Comparison of ENCODE assay signal across 24 cellular contexts in the genomic region with DNA sequence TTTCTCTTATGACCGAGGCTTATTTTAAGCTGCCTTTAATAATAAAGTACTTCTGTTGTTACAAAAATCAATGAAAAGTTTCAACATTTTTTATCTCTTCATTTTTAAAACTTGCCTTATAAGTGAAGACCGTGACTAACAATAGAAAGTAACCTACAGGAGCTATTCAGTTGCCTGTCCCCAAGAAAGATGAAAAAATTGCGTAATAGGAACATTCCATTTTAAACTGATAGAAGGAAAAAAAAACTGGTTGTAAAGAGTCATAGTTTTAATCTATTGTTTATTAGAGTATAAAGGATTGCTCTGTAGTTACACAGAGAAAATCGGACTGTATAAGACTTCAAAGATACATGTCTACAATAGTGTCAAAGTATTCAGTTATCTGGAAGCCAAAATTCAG.
DNase-seq lines count a peak whose midpoint lies in the region; ATAC-seq, FAIRE-seq and TF ChIP-seq lines count a peak whose summit lies in the region.
"Had no signal": no experiment of that assay in that cellular context is flagged by ENCODE, and none has a peak within 500 bp of the region (broad histone marks: within the 10 kb centered on the region; RNA-seq: fewer than 3 reads in every experiment).

No MANE protein-coding gene starts in this region.

- intact Hi-C loops in HepG2 (cut with micrococcal nuclease; ENCODE audit: unreplicated experiment) = no loop called here
- intact Hi-C loops in right lobe of liver (cut with DNase I) = no loop called here
- intact Hi-C loops in adrenal gland (cut with DNase I) = no loop called here
- intact Hi-C loops in uterus (cut with DNase I; ENCODE audit: low total_unique reads) = no loop called here

- no peak overlapping the region for H3K9ac ChIP-seq in HepG2 (ENCODE audit: insufficient read depth, low read depth, low read length)
- H3K9ac ChIP-seq: SK-N-SH had no signal

- H2AFZ ChIP-seq in HepG2 (ENCODE audit: low read length) = no peak overlapping the region
- H2AFZ ChIP-seq: hepatocyte had no signal

- ATAC-seq in HepG2 (no peak), right lobe of liver (no peak), HG03095 (IDR thresholded peaks at IDR 0.05; ENCODE audit: unreplicated experiment) (no peak)
- ATAC-seq: activated naive CD4-positive, alpha-beta T cell treated with anti-CD3 and anti-CD28 coated beads, Interleukin-2, amount 50 U/mL, for 72 hours; left lobe of liver; stimulated activated effector memory CD8-positive, alpha-beta T cell treated with anti-CD3 and anti-CD28 coated beads, Interleukin-12 subunit alpha, Interleukin-12 subunit beta, amount 100 ng/mL, for 72 hours had no signal

- TF ChIP-seq RAD21 in HepG2 (CRISPR knock-in tag; IDR thresholded peaks at IDR 0.05) = no peak

- H3K9me3 ChIP-seq in HepG2 (ENCODE audit: low read length) = no peaks in the 10 kb centered on the region
- H3K9me3 ChIP-seq in right lobe of liver = no peaks in the 10 kb centered on the region
- H3K9me3 ChIP-seq in adrenal gland (replicated peaks in 1 of 3) = no peaks in the 10 kb centered on the region
- H3K9me3 ChIP-seq in uterus = no peaks in the 10 kb centered on the region
- H3K9me3 ChIP-seq: Caco-2, SK-N-SH, suprapubic skin had no signal

- H3K79me2 ChIP-seq in HepG2 (ENCODE audit: insufficient read depth, low read length) = no peaks in the 10 kb centered on the region
- H3K79me2 ChIP-seq: hepatocyte had no signal

- H4K20me1 ChIP-seq in HepG2 (ENCODE audit: insufficient read depth, low read length) = no peaks in the 10 kb centered on the region

- WGBS in HepG2 (ENCODE audit: low lambda C conversion rate) = 92% methylated on average over 4 of the region's 4 CpGs
- 66% methylated on average over 4 of the region's 4 CpGs for WGBS in right lobe of liver (ENCODE audit: insufficient coverage, low coverage, low lambda C conversion rate, missing lambda C conversion rate)
- 37 to 55% (median 45%) methylated on average over 4 of the region's 4 CpGs for WGBS in adrenal gland, 4 donors

- TF ChIP-seq EP300 in HepG2 (IDR thresholded peaks at IDR 0.05; ENCODE audit: low read depth in 2 of 2, low read length in 2 of 2) = no peak
- TF ChIP-seq EP300 in HepG2 (CRISPR knock-in tag; IDR thresholded peaks at IDR 0.05; ENCODE audit: borderline replicate concordance) = no peak

- DNase-seq in HepG2 (ENCODE audit: low spot score) (no peak), right lobe of liver (no peak), adrenal gland (no peak), fibroblast of mammary gland (ENCODE audit: low read depth) (peak; percentile 44), uterus (no peak), NCI-H82 treated with DMSO at 0.1 percent for 48 hours (lab: John Stamatoyannopoulos, UW; ENCODE audit: unreplicated experiment) (no peak)
- no peak for DNase-seq in activated CD8-positive, alpha-beta memory T cell treated with anti-CD3 and anti-CD28 coated beads, Interleukin-2, amount 50 U/mL, for 4 hours
- DNase-seq: Caco-2, naive B cell, NCI-H1694 treated with DMSO at 0.1 percent for 48 hours, NCI-H2171, NCI-H524, RPMI8226, SK-N-SH, WERI-Rb-1 had no signal

- no peak overlapping the region for H3K4me2 ChIP-seq in HepG2 (ENCODE audit: low read depth, low read length)
- H3K4me2 ChIP-seq: hepatocyte, SK-N-SH had no signal

- peaks cover 2 to 13% of the 10 kb centered on the region in 2 experiments; a peak in 2 of 5 replicates for H3K36me3 ChIP-seq in HepG2 (replicated peaks in 1 of 2; ENCODE audit: control insufficient read depth in 1 of 2, insufficient read depth in 2 of 2, low read length in 2 of 2)
- H3K36me3 ChIP-seq in right lobe of liver = no peaks in the 10 kb centered on the region
- peaks cover 0 to 8% of the 10 kb centered on the region in 2 donors for H3K36me3 ChIP-seq in adrenal gland (replicated peaks in 1 of 2)
- no peaks in the 10 kb centered on the region for H3K36me3 ChIP-seq in uterus

- TF ChIP-seq CTCF in HepG2 (CRISPR knock-in tag; IDR thresholded peaks at IDR 0.05) (no peak), right lobe of liver (IDR thresholded peaks at IDR 0.05) (no peak), adrenal gland (IDR thresholded peaks at IDR 0.05) (no peak), fibroblast of mammary gland (conservative IDR thresholded peaks at IDR 0.05; ENCODE audit: control insufficient read depth, insufficient read depth, low read depth, low read length) (no peak), uterus (IDR thresholded peaks at IDR 0.05) (no peak)

- BruUV-seq in HepG2 (replicated peaks; lab: Mats Ljungman, UMichigan) = no TSS peak

- no peak for FAIRE-seq in HepG2 (lab: Jason Lieb, UNC)
- FAIRE-seq: A204.1, frontal cortex, urothelium cell line had no signal

- TF ChIP-seq POLR2A in HepG2 (IDR thresholded peaks at IDR 0.05; ENCODE audit: insufficient read depth in 1 of 2, low read depth in 2 of 2, low read length in 2 of 2) (no peak), right lobe of liver (IDR thresholded peaks at IDR 0.05) (no peak), adrenal gland (IDR thresholded peaks at IDR 0.05) (no peak), uterus (IDR thresholded peaks at IDR 0.05) (no peak)

- CTCF ChIA-PET in HepG2 (lab: Yijun Ruan, JAX; ENCODE audit: low intra/inter-chr PET ratio, low total read pairs) = no interaction called here

- POLR2A ChIA-PET in HepG2 (lab: Yijun Ruan, JAX) = interaction anchor here (0.9 kb wide), 1 partner anchor 9 kb away, joined by 3 read pairs; no protein-coding TSS in a partner anchor

- in situ Hi-C loops in HepG2 (cut with HindIII; ENCODE audit: extremely low pct_ligation_motif_present, low pct_unique_long_range_greater_than_20kb) = no loop called here

- H3K27me3 ChIP-seq in HepG2 (ENCODE audit: control insufficient read depth in 1 of 2, insufficient read depth in 2 of 2, low read length in 2 of 2) = no peaks in the 10 kb centered on the region
- no peaks in the 10 kb centered on the region for H3K27me3 ChIP-seq in right lobe of liver
- no peaks in the 10 kb centered on the region for H3K27me3 ChIP-seq in adrenal gland
- no peaks in the 10 kb centered on the region for H3K27me3 ChIP-seq in uterus
- H3K27me3 ChIP-seq: hepatocyte, suprapubic skin had no signal

- H3K4me1 ChIP-seq in HepG2 (ENCODE audit: insufficient read depth, low read length) = peaks cover 20% of the 10 kb centered on the region
- no peaks in the 10 kb centered on the region for H3K4me1 ChIP-seq in right lobe of liver
- H3K4me1 ChIP-seq in adrenal gland (replicated peaks in 1 of 2) = peaks cover 15 to 28% of the 10 kb centered on the region in 2 donors
- H3K4me1 ChIP-seq in uterus = peaks cover 0 to 14% of the 10 kb centered on the region in 2 donors

- no peak overlapping the region for H3K27ac ChIP-seq in HepG2 (ENCODE audit: extremely low read length, insufficient read depth, low read length)
- no peak overlapping the region for H3K27ac ChIP-seq in right lobe of liver
- peak overlapping the region in 4 of 5 donors; percentile 27 to 53 (median 36) for H3K27ac ChIP-seq in adrenal gland
- peak overlapping the region; percentile 50 to 56 for H3K27ac ChIP-seq in uterus
- H3K27ac ChIP-seq: hepatocyte, suprapubic skin, WERI-Rb-1 had no signal

- no peak overlapping the region for H3K4me3 ChIP-seq in HepG2 (replicated peaks in 1 of 3; ENCODE audit: insufficient read depth in 1 of 3, low read depth in 2 of 3, low read length in 3 of 3)
- H3K4me3 ChIP-seq in right lobe of liver = no peak overlapping the region
- H3K4me3 ChIP-seq in adrenal gland = no peak overlapping the region
- H3K4me3 ChIP-seq in fibroblast of mammary gland (ENCODE audit: control insufficient read depth, low read depth, low read length) = no peak overlapping the region
- H3K4me3 ChIP-seq in uterus = no peak overlapping the region
- H3K4me3 ChIP-seq: hepatocyte, suprapubic skin had no signal

TF ChIP-seq in HepG2, 621 proteins besides CTCF, POLR2A, EP300 and RAD21:
- TF ChIP-seq ZNF333 (CRISPR knock-in tag; IDR thresholded peaks at IDR 0.05; ENCODE audit: borderline replicate concordance) (no peak), MBNL3 (CRISPR knock-in tag; conservative IDR thresholded peaks at IDR 0.05) (no peak), JDP2 (CRISPR knock-in tag; IDR thresholded peaks at IDR 0.05; ENCODE audit: borderline replicate concordance) (no peak), CEBPG (CRISPR knock-in tag; IDR thresholded peaks at IDR 0.05) (peak; percentile 32; the same call in 1 of the 2 replicates), ZNF766 (CRISPR knock-in tag; IDR thresholded peaks at IDR 0.05; ENCODE audit: borderline replicate concordance) (no peak), ZFAT (CRISPR knock-in tag; conservative IDR thresholded peaks at IDR 0.05) (no peak), TBX2 (CRISPR knock-in tag; IDR thresholded peaks at IDR 0.05; ENCODE audit: borderline replicate concordance) (no peak), SIN3A (IDR thresholded peaks at IDR 0.05; ENCODE audit: borderline replicate concordance, low read depth, low read length) (no peak), ZNF446 (CRISPR knock-in tag; IDR thresholded peaks at IDR 0.05) (no peak), CREB1 (IDR thresholded peaks at IDR 0.05) (no peak), CREB1 (CRISPR knock-in tag; IDR thresholded peaks at IDR 0.05) (no peak), CEBPB (IDR thresholded peaks at IDR 0.05; ENCODE audit: borderline replicate concordance, low read depth, low read length) (peak; percentile 80), ZNF251 (CRISPR knock-in tag; IDR thresholded peaks at IDR 0.05) (no peak), PAWR (CRISPR knock-in tag; IDR thresholded peaks at IDR 0.05; ENCODE audit: borderline replicate concordance) (no peak), YEATS4 (CRISPR knock-in tag; IDR thresholded peaks at IDR 0.05; ENCODE audit: borderline replicate concordance) (no peak), ZNF256 (CRISPR knock-in tag; conservative IDR thresholded peaks at IDR 0.05) (no peak), ZNF768 (CRISPR knock-in tag; IDR thresholded peaks at IDR 0.05) (no peak)
TF ChIP-seq in HepG2: peak in this region for 2.

Comparison
In these comparisons a context has a peak if more than half of its experiments do, and no peak if none do; other contexts are left out.
1. H3K27ac ChIP-seq: peak in adrenal gland (4 of 5) and uterus (2 of 2); none in HepG2 (single experiment) and right lobe of liver (0 of 3).